ENCODE assay signal across 23 cellular contexts in genomic region chr7:138943061-138943460, GRCh38. TPM values are rescaled to one million over a fixed set of nuclear protein-coding genes. Genes with fewer than 3 reads are reported as not detected.
DNase-seq lines count a peak whose midpoint lies in the region; ATAC-seq and TF ChIP-seq lines count a peak whose summit lies in the region.
"Had no signal": no experiment of that assay in that cellular context is flagged by ENCODE, and none has a peak within 500 bp of the region (broad histone marks: within the 10 kb centered on the region; RNA-seq: fewer than 3 reads in every experiment).

No MANE protein-coding gene starts in this region.

- ATAC-seq in GM19351 (IDR thresholded peaks at IDR 0.05; ENCODE audit: unreplicated experiment) (no peak), omental fat pad (ENCODE audit: low FRiP score) (no peak)
- ATAC-seq: GM23338, HCT116, HepG2 had no signal

- H3K4me1 Mint-ChIP-seq in progenitor cell of endocrine pancreas (ENCODE audit: low read depth) = peaks cover 17% of the 10 kb centered on the region
- H3K4me1 Mint-ChIP-seq: CD4-positive, alpha-beta memory T cell had no signal

- peaks cover 8% of the 10 kb centered on the region for H3K36me3 Mint-ChIP-seq in progenitor cell of endocrine pancreas (ENCODE audit: insufficient read depth)
- H3K36me3 Mint-ChIP-seq: CD4-positive, alpha-beta memory T cell had no signal

- no peaks in the 10 kb centered on the region for H3K27me3 Mint-ChIP-seq in progenitor cell of endocrine pancreas

- peak overlapping the region; percentile 19 for H3K27ac Mint-ChIP-seq in progenitor cell of endocrine pancreas
- H3K27ac Mint-ChIP-seq: CD4-positive, alpha-beta memory T cell; GM23338 had no signal

- H3K9me3 Mint-ChIP-seq in progenitor cell of endocrine pancreas (ENCODE audit: low read depth) = no peaks in the 10 kb centered on the region
- H3K9me3 Mint-ChIP-seq: CD4-positive, alpha-beta memory T cell; GM23338 had no signal

- no peak for TF ChIP-seq CTCF in progenitor cell of endocrine pancreas (IDR thresholded peaks at IDR 0.05; ENCODE audit: unreplicated experiment)
- no peak for TF ChIP-seq CTCF in omental fat pad (IDR thresholded peaks at IDR 0.05)

- DNase-seq in NCI-H748 (lab: John Stamatoyannopoulos, UW; ENCODE audit: unreplicated experiment) (peak; percentile 28), NCI-H748 treated with DMSO at 0.1 percent for 48 hours (lab: John Stamatoyannopoulos, UW) (no peak), cerebellar cortex (ENCODE audit: low spot score) (peak; percentile 4), medulla oblongata (ENCODE audit: extremely low spot score) (peak; percentile 67), progenitor cell of endocrine pancreas (ENCODE audit: low spot score, unreplicated experiment) (no peak), activated gamma-delta T cell treated with Interleukin-2 at 50 U/mL for 16 hours (no peak), omental fat pad (ENCODE audit: low spot score) (no peak)
- DNase-seq: CD4-positive, alpha-beta memory T cell; COR-L47; DMS53; Karpas-422; NCI-H1092; NCI-H146; NCI-H2081; NCI-H524; NCI-H82; NK-92 treated with Interleukin-12 subunit alpha and Interleukin-12 subunit beta, amount 100 ng/mL, for 24 hours; Right ventricle myocardium superior; RPMI8226 had no signal

- H3K4me3 Mint-ChIP-seq in progenitor cell of endocrine pancreas (ENCODE audit: low read depth) = no peak overlapping the region
- H3K4me3 Mint-ChIP-seq: CD4-positive, alpha-beta memory T cell; GM23338 had no signal

RNA-seq across cellular contexts. Expression of gene KIAA1549, which starts 38.1 kb away (rescaled TPM):
- 43.1 and 45.8 TPM in 2 replicates for total RNA-seq in progenitor cell of endocrine pancreas
- total RNA-seq in omental fat pad = 1 to 10 TPM; 1.2 to 1.6 (median 1.4) TPM

Comparison
In these comparisons a context has a peak if more than half of its experiments do, and no peak if none do; other contexts are left out.
1. DNase-seq: peak in NCI-H748 (single experiment), cerebellar cortex (single experiment) and medulla oblongata (single experiment); none in NCI-H748 treated with DMSO at 0.1 percent for 48 hours (single experiment), progenitor cell of endocrine pancreas (single experiment), activated gamma-delta T cell treated with Interleukin-2 at 50 U/mL for 16 hours (single experiment) and omental fat pad (single experiment).
2. RNA of gene KIAA1549, which starts 38.1 kb away (total RNA-seq): 43.1 to 45.8 TPM in progenitor cell of endocrine pancreas; 1.2 to 1.6 TPM in omental fat pad; every median in the first group is over 10 times any median in the second.